In the genomic region with DNA sequence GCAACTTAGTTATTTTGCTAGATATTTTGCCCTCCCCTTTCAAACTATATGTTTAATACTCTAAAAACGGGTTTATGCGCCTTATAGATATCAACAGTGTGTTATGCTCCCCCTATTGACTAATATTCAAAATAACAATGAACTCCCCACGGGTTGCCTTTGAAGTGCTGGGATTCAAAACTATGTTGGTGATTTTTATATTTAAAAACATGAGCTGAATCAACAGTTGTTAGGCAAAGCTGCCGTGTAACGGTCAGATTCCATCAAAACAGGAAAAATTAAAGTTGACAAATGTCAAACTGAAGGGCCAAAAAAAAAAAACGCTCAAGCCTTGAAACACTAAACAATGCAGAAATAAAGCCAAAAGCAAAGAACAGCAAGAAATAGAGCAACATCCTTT, we compare ENCODE assay signal across 9 cellular contexts. TPM values are rescaled to one million over a fixed set of nuclear protein-coding genes. Genes with fewer than 3 reads are reported as not detected.
DNase-seq lines count a peak whose midpoint lies in the region; ATAC-seq and TF ChIP-seq lines count a peak whose summit lies in the region.
"Had no signal": no experiment of that assay in that cellular context is flagged by ENCODE, and none has a peak within 500 bp of the region (broad histone marks: within the 10 kb centered on the region; RNA-seq: fewer than 3 reads in every experiment).

No MANE protein-coding gene starts in this region.

- H3K4me1 Mint-ChIP-seq in activated T-cell treated with anti-CD3 and anti-CD28 coated beads, Interleukin-2, amount 50 U/mL, for 24 hours (ENCODE audit: low read depth), result peaks cover 53% of the 10 kb centered on the region
- H3K4me1 Mint-ChIP-seq in endothelial cell (ENCODE audit: unreplicated experiment), result peaks cover 24% of the 10 kb centered on the region

- intact Hi-C loops in PC-9 (cut with micrococcal nuclease; ENCODE audit: unreplicated experiment), result no loop called here

- no peak overlapping the region for H3K4me3 ChIP-seq in PC-9

- TF ChIP-seq CTCF in PC-9 (conservative IDR thresholded peaks at IDR 0.05) (peak; percentile 80), endothelial cell (IDR thresholded peaks at IDR 0.05; ENCODE audit: unreplicated experiment) (no peak)

- no peaks in the 10 kb centered on the region for H3K9me3 Mint-ChIP-seq in activated T-cell treated with anti-CD3 and anti-CD28 coated beads, Interleukin-2, amount 50 U/mL, for 24 hours
- no peaks in the 10 kb centered on the region for H3K9me3 Mint-ChIP-seq in endothelial cell (ENCODE audit: unreplicated experiment)
- H3K9me3 Mint-ChIP-seq: activated naive CD8-positive, alpha-beta T cell treated with anti-CD3 and anti-CD28 coated beads, Interleukin-2, amount 10 ng/mL, durations not matched to agents 7 days and 5 days had no signal

- peak overlapping the region; percentile 95 for H3K4me2 ChIP-seq in PC-9

- ATAC-seq in HG03442 (IDR thresholded peaks at IDR 0.05; ENCODE audit: unreplicated experiment), result no peak

- peaks cover 47% of the 10 kb centered on the region for H3K79me2 ChIP-seq in PC-9 (ENCODE audit: low read depth)

- peaks cover 7% of the 10 kb centered on the region for H3K36me3 Mint-ChIP-seq in activated T-cell treated with anti-CD3 and anti-CD28 coated beads, Interleukin-2, amount 50 U/mL, for 24 hours (ENCODE audit: low read depth)
- H3K36me3 Mint-ChIP-seq in endothelial cell (ENCODE audit: low read depth, unreplicated experiment), result peaks cover 13% of the 10 kb centered on the region

- POLR2A ChIA-PET in PC-9 (lab: Charles Lee; ENCODE audit: unreplicated experiment), result interaction anchor here (0.6 kb wide), 1 partner anchor 790 kb away, joined by 3 read pairs; no protein-coding TSS in a partner anchor

- no TSS peak for BruUV-seq in PC-9 (replicated peaks; lab: Mats Ljungman, UMichigan)

- H3F3A ChIP-seq in PC-9 (ENCODE audit: insufficient read depth, low read depth), result peaks cover 13% of the 10 kb centered on the region; the same call in 1 of the 2 replicates

- H3K36me3 ChIP-seq in PC-9 (ENCODE audit: low read depth), result no peaks in the 10 kb centered on the region

- peak overlapping the region; percentile 63 for H3K27ac Mint-ChIP-seq in activated T-cell treated with anti-CD3 and anti-CD28 coated beads, Interleukin-2, amount 50 U/mL, for 24 hours
- H3K27ac Mint-ChIP-seq in endothelial cell (ENCODE audit: unreplicated experiment), result no peak overlapping the region
- H3K27ac Mint-ChIP-seq: activated naive CD8-positive, alpha-beta T cell treated with anti-CD3 and anti-CD28 coated beads, Interleukin-2, amount 10 ng/mL, durations not matched to agents 7 days and 5 days had no signal

- no peak for DNase-seq in activated T-cell treated with anti-CD3 and anti-CD28 coated beads, Interleukin-2, amount 50 U/mL, for 24 hours
- DNase-seq in activated T-cell treated with anti-CD3 and anti-CD28 coated beads, Interleukin-2, amount 50 U/mL, for 1 hour, result no peak
- DNase-seq in PC-9 (peak in 1 of 2 experiments; percentile 45), endothelial cell (ENCODE audit: low spot score) (no peak), renal cortical epithelial cell (ENCODE audit: low read depth) (peak; percentile 33), NCI-H345 treated with DMSO at 0.1 percent for 48 hours (lab: John Stamatoyannopoulos, UW; ENCODE audit: unreplicated experiment) (no peak), NCI-H2029 treated with DMSO at 0.1 percent for 48 hours (lab: John Stamatoyannopoulos, UW) (no peak)
- DNase-seq: activated naive CD8-positive, alpha-beta T cell treated with anti-CD3 and anti-CD28 coated beads, Interleukin-2, amount 10 ng/mL, durations not matched to agents 7 days and 5 days had no signal

- H2AFZ ChIP-seq in PC-9, result no peak overlapping the region

- H4K20me1 ChIP-seq in PC-9 (ENCODE audit: insufficient read depth), result no peaks in the 10 kb centered on the region

- peaks cover 44% of the 10 kb centered on the region for H3K4me1 ChIP-seq in PC-9 (replicated peaks; ENCODE audit: insufficient read depth)

- no peak overlapping the region for H3K27ac ChIP-seq in PC-9

- H3K27me3 Mint-ChIP-seq in activated T-cell treated with anti-CD3 and anti-CD28 coated beads, Interleukin-2, amount 50 U/mL, for 24 hours, result peaks cover 3% of the 10 kb centered on the region
- H3K27me3 Mint-ChIP-seq in endothelial cell (ENCODE audit: unreplicated experiment), result peaks cover 18% of the 10 kb centered on the region

- peak overlapping the region; percentile 86 for H3K4me3 Mint-ChIP-seq in activated T-cell treated with anti-CD3 and anti-CD28 coated beads, Interleukin-2, amount 50 U/mL, for 24 hours
- peak overlapping the region; percentile 77 for H3K4me3 Mint-ChIP-seq in endothelial cell (ENCODE audit: unreplicated experiment)
- H3K4me3 Mint-ChIP-seq: activated naive CD8-positive, alpha-beta T cell treated with anti-CD3 and anti-CD28 coated beads, Interleukin-2, amount 10 ng/mL, durations not matched to agents 7 days and 5 days had no signal

- H3K9me3 ChIP-seq in PC-9 (ENCODE audit: insufficient read depth, low read depth), result no peaks in the 10 kb centered on the region

- H3K9me2 ChIP-seq in PC-9 (ENCODE audit: insufficient read depth), result no peaks in the 10 kb centered on the region

- H3K27me3 ChIP-seq in PC-9 (ENCODE audit: insufficient read depth, low read depth), result no peaks in the 10 kb centered on the region

- CTCF ChIA-PET in PC-9 (lab: Charles Lee), result interaction anchor here (0.6 to 1.8 kb wide), 3 partner anchors 17 to 371 kb away, joined by 3 to 5 read pairs (median 4); no protein-coding TSS in a partner anchor

RNA-seq across cellular contexts. Expression of a gene that starts 2.5 kb away (rescaled TPM):
- total RNA-seq in PC-9 (2021), result 1.6 and 2.5 TPM in 2 replicates
- total RNA-seq in endothelial cell (ENCODE audit: unreplicated experiment), result 39.2 TPM
- 4.0 and 11.0 TPM in 2 replicates for total RNA-seq in renal cortical epithelial cell
